Comparison of ENCODE assay signal across 8 cellular contexts in genomic region chr7:120272896-120273475, GRCh38. TPM values are rescaled to one million over a fixed set of nuclear protein-coding genes. Genes with fewer than 3 reads are reported as not detected.
DNase-seq lines count a peak whose midpoint lies in the region; ATAC-seq, FAIRE-seq and TF ChIP-seq lines count a peak whose summit lies in the region.

Gene KCND2, plus strand, starts transcription at chr7:120273175.

- H3K4me1 Mint-ChIP-seq in CD4-positive, alpha-beta T cell (ENCODE audit: low read depth) = no peaks in the 10 kb centered on the region

- H3K27ac ChIP-seq in prostate gland = no peak within 1 kb of the TSS
- H3K27ac ChIP-seq in small intestine (ENCODE audit: low read depth in 1 of 2, low read length in 1 of 2) = no peak within 1 kb of the TSS
- H3K27ac ChIP-seq in CD4-positive, alpha-beta T cell (ENCODE audit: low read depth, low read length) = no peak within 1 kb of the TSS

- peaks cover 40% of the 10 kb centered on the region for H3K27me3 Mint-ChIP-seq in CD4-positive, alpha-beta T cell

- no peaks in the 10 kb centered on the region for H3K36me3 Mint-ChIP-seq in CD4-positive, alpha-beta T cell (ENCODE audit: low read depth)

- 1% methylated on average over 49 of the region's 59 CpGs for WGBS in prostate gland
- WGBS in small intestine, 3 donors = 1 to 7% (median 1%) methylated on average over 44 to 59 of the region's 59 CpGs

- TF ChIP-seq POLR2A in prostate gland (IDR thresholded peaks at IDR 0.05) = no peak

- ATAC-seq in GM18909 (IDR thresholded peaks at IDR 0.05; ENCODE audit: poor library complexity, unreplicated experiment) (peak; percentile 40), HG03108 (IDR thresholded peaks at IDR 0.05; ENCODE audit: unreplicated experiment) (peak; percentile 25), SK-N-SH treated with all-trans-retinoic acid at 6 μM for 48 hours (peak; percentile 52)
- no peak for ATAC-seq in CD4-positive, alpha-beta T cell (ENCODE audit: poor library complexity)

- intact Hi-C loops in prostate gland (cut with DNase I) = no loop called here
- intact Hi-C loops in CD4-positive, alpha-beta T cell (cut with DNase I, micrococcal nuclease) = no loop called here

- H3K4me3 Mint-ChIP-seq in CD4-positive, alpha-beta T cell = no peak within 1 kb of the TSS

- H3K4me3 ChIP-seq in AG04449 (ENCODE audit: low read depth, low read length) (peak within 1 kb of the TSS; percentile 50), prostate gland (peak within 1 kb of the TSS; percentile 12 to 31), small intestine (ENCODE audit: low read depth in 1 of 2, low read length in 2 of 2) (peak within 1 kb of the TSS in 1 of 2 donors; percentile 42)

- CTCF ChIA-PET in AG04449 (lab: Yijun Ruan, JAX) = interaction anchor here (0.8 to 2.2 kb wide), 5 partner anchors 13 to 340 kb away, joined by 3 to 9 read pairs (median 4); no protein-coding TSS in a partner anchor
- CTCF ChIA-PET in CD4-positive, alpha-beta T cell (lab: Charles Lee) = no interaction called here

- DNase-seq in AG04449 (ENCODE audit: low read depth, low spot score) (no peak), glomerular visceral epithelial cell (ENCODE audit: extremely low spot score) (peak; percentile 1), prostate gland (ENCODE audit: low spot score) (no peak), small intestine (no peak)
- no peak for DNase-seq in CD4-positive, alpha-beta T cell

- H3K36me3 ChIP-seq in prostate gland (no peaks in the 10 kb centered on the region), small intestine (ENCODE audit: control insufficient read depth in 2 of 2, insufficient read depth in 2 of 2, low read length in 2 of 2) (no peaks in the 10 kb centered on the region)

- H3K9me3 ChIP-seq in prostate gland = no peaks in the 10 kb centered on the region
- no peaks in the 10 kb centered on the region for H3K9me3 ChIP-seq in small intestine (ENCODE audit: control insufficient read depth, low read depth)
- H3K9me3 ChIP-seq in CD4-positive, alpha-beta T cell (ENCODE audit: control insufficient read depth, low read length) = no peaks in the 10 kb centered on the region

- H3K27me3 ChIP-seq in prostate gland (replicated peaks; ENCODE audit: insufficient read depth) = no peaks in the 10 kb centered on the region
- H3K27me3 ChIP-seq in small intestine (ENCODE audit: control insufficient read depth in 2 of 2, insufficient read depth in 2 of 2, low read length in 2 of 2) = peaks cover 0 to 4% of the 10 kb centered on the region in 2 donors
- H3K27me3 ChIP-seq in CD4-positive, alpha-beta T cell (ENCODE audit: control insufficient read depth, insufficient read depth, low read length) = peaks cover 16% of the 10 kb centered on the region

- H3K4me1 ChIP-seq in prostate gland (replicated peaks) (peaks cover 5% of the 10 kb centered on the region), small intestine (ENCODE audit: control insufficient read depth in 2 of 2, insufficient read depth in 1 of 2, low read depth in 1 of 2, low read length in 1 of 2) (no peaks in the 10 kb centered on the region)

- TF ChIP-seq CTCF in AG04449 (IDR thresholded peaks at IDR 0.05; ENCODE audit: insufficient read depth, low read length, missing control alignments) = no peak
- no peak for TF ChIP-seq CTCF in prostate gland (IDR thresholded peaks at IDR 0.05)
- TF ChIP-seq CTCF in CD4-positive, alpha-beta T cell (IDR thresholded peaks at IDR 0.05) = no peak

- FAIRE-seq in small intestine (lab: Jason Lieb, UNC) = no peak

- no peaks in the 10 kb centered on the region for H3K9me3 Mint-ChIP-seq in CD4-positive, alpha-beta T cell

- no peak within 1 kb of the TSS for H3K27ac Mint-ChIP-seq in CD4-positive, alpha-beta T cell

- POLR2A ChIA-PET in AG04449 (lab: Yijun Ruan, JAX) = no interaction called here
- POLR2A ChIA-PET in CD4-positive, alpha-beta T cell (lab: Charles Lee) = interaction anchor here (0.6 kb wide), 1 partner anchor 1146 kb away, joined by 5 read pairs; no protein-coding TSS in a partner anchor

TF ChIP-seq in SK-N-SH treated with all-trans-retinoic acid at 6 μM for 48 hours, 23 proteins besides CTCF, POLR2A, EP300 and RAD21 (continues in another document):
- TF ChIP-seq PPARA (CRISPR knock-in tag; IDR thresholded peaks at IDR 0.05; ENCODE audit: borderline replicate concordance) (no peak), RARB (CRISPR knock-in tag; IDR thresholded peaks at IDR 0.05) (no peak), ZFP30 (CRISPR knock-in tag; IDR thresholded peaks at IDR 0.05) (no peak), ZC3H10 (CRISPR knock-in tag; IDR thresholded peaks at IDR 0.05) (no peak), TCF4 (CRISPR knock-in tag; IDR thresholded peaks at IDR 0.05; ENCODE audit: borderline replicate concordance) (no peak), TSHZ2 (CRISPR knock-in tag; IDR thresholded peaks at IDR 0.05) (no peak), CSRNP3 (CRISPR knock-in tag; IDR thresholded peaks at IDR 0.05) (no peak), PATZ1 (CRISPR knock-in tag; IDR thresholded peaks at IDR 0.05; ENCODE audit: borderline replicate concordance) (no peak), ZNF70 (CRISPR knock-in tag; IDR thresholded peaks at IDR 0.05) (no peak), ZNF565 (CRISPR knock-in tag; conservative IDR thresholded peaks at IDR 0.05; ENCODE audit: low read depth) (no peak), ISL1 (CRISPR knock-in tag; IDR thresholded peaks at IDR 0.05) (no peak), ZNF8 (CRISPR knock-in tag; IDR thresholded peaks at IDR 0.05) (no peak), BACH2 (CRISPR knock-in tag; IDR thresholded peaks at IDR 0.05; ENCODE audit: borderline replicate concordance) (no peak), ESRRG (CRISPR knock-in tag; IDR thresholded peaks at IDR 0.05) (no peak), CSDC2 (CRISPR knock-in tag; IDR thresholded peaks at IDR 0.05) (no peak), CREB5 (CRISPR knock-in tag; IDR thresholded peaks at IDR 0.05; ENCODE audit: low read depth) (no peak), SNAI2 (CRISPR knock-in tag; IDR thresholded peaks at IDR 0.05) (no peak)

RNA-seq across cellular contexts. Expression of gene KCND2, which starts in this region (rescaled TPM):
- 1 to 10 TPM in 1 of 2 donors, not detected in 1; 3.0 TPM for total RNA-seq in prostate gland
- polyA plus RNA-seq in small intestine = under 1 TPM in 1 of 3 donors, not detected in 2; 0.22 TPM
- total RNA-seq in CD4-positive, alpha-beta T cell = not detected
